1 cellular context compared by ENCODE assay signal in the genomic region with DNA sequence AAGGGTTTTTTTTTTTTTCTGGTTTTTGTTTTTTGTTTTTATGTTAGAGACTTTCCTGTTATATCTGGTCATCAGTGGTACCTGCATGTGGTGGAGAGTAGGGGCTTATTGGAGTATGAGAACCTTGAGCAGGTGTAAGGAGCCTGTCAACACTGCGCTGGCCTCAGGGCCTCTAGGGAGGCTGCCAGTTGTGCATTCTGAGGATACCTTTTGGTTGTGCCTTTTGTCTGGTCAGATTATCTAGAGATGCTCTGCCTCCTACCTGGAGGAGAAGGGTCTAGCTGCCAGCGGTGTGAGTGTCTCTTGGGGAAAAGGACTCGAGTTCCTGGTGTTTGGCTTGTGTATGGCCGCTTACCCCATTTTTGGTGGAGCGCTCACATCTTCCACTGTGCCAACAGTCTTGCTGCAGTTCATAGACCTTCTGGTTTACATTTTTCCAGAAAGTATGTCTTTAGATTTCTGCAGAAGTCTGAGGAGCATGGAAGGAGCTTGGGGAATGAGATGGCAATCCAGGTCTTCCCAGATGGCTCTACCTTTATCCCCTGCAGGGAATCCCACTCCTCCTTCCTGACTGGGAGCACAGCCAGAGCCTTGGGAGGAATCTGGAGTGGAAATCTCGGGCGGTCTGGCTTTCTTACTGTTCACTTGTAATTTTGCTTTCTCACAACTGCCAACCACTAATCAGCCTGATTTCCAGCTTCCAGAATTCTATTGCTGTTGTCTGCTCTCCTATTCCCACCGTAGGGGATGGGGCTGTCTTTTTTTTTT.
TF ChIP-seq lines count a peak whose summit lies in the region.

No MANE protein-coding gene starts in this region.

TF ChIP-seq in GM23338, 12 proteins besides CTCF, POLR2A, EP300 and RAD21 (continued from another document):
- TF ChIP-seq, protein P1, sequence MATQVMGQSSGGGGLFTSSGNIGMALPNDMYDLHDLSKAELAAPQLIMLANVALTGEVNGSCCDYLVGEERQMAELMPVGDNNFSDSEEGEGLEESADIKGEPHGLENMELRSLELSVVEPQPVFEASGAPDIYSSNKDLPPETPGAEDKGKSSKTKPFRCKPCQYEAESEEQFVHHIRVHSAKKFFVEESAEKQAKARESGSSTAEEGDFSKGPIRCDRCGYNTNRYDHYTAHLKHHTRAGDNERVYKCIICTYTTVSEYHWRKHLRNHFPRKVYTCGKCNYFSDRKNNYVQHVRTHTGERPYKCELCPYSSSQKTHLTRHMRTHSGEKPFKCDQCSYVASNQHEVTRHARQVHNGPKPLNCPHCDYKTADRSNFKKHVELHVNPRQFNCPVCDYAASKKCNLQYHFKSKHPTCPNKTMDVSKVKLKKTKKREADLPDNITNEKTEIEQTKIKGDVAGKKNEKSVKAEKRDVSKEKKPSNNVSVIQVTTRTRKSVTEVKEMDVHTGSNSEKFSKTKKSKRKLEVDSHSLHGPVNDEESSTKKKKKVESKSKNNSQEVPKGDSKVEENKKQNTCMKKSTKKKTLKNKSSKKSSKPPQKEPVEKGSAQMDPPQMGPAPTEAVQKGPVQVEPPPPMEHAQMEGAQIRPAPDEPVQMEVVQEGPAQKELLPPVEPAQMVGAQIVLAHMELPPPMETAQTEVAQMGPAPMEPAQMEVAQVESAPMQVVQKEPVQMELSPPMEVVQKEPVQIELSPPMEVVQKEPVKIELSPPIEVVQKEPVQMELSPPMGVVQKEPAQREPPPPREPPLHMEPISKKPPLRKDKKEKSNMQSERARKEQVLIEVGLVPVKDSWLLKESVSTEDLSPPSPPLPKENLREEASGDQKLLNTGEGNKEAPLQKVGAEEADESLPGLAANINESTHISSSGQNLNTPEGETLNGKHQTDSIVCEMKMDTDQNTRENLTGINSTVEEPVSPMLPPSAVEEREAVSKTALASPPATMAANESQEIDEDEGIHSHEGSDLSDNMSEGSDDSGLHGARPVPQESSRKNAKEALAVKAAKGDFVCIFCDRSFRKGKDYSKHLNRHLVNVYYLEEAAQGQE (IDR thresholded peaks at IDR 0.05; ENCODE audit: unreplicated experiment) = no peak
- no peak for TF ChIP-seq ZNF331 (CRISPR knock-in tag; IDR thresholded peaks at IDR 0.05; ENCODE audit: low read depth)
- TF ChIP-seq, protein P2, sequence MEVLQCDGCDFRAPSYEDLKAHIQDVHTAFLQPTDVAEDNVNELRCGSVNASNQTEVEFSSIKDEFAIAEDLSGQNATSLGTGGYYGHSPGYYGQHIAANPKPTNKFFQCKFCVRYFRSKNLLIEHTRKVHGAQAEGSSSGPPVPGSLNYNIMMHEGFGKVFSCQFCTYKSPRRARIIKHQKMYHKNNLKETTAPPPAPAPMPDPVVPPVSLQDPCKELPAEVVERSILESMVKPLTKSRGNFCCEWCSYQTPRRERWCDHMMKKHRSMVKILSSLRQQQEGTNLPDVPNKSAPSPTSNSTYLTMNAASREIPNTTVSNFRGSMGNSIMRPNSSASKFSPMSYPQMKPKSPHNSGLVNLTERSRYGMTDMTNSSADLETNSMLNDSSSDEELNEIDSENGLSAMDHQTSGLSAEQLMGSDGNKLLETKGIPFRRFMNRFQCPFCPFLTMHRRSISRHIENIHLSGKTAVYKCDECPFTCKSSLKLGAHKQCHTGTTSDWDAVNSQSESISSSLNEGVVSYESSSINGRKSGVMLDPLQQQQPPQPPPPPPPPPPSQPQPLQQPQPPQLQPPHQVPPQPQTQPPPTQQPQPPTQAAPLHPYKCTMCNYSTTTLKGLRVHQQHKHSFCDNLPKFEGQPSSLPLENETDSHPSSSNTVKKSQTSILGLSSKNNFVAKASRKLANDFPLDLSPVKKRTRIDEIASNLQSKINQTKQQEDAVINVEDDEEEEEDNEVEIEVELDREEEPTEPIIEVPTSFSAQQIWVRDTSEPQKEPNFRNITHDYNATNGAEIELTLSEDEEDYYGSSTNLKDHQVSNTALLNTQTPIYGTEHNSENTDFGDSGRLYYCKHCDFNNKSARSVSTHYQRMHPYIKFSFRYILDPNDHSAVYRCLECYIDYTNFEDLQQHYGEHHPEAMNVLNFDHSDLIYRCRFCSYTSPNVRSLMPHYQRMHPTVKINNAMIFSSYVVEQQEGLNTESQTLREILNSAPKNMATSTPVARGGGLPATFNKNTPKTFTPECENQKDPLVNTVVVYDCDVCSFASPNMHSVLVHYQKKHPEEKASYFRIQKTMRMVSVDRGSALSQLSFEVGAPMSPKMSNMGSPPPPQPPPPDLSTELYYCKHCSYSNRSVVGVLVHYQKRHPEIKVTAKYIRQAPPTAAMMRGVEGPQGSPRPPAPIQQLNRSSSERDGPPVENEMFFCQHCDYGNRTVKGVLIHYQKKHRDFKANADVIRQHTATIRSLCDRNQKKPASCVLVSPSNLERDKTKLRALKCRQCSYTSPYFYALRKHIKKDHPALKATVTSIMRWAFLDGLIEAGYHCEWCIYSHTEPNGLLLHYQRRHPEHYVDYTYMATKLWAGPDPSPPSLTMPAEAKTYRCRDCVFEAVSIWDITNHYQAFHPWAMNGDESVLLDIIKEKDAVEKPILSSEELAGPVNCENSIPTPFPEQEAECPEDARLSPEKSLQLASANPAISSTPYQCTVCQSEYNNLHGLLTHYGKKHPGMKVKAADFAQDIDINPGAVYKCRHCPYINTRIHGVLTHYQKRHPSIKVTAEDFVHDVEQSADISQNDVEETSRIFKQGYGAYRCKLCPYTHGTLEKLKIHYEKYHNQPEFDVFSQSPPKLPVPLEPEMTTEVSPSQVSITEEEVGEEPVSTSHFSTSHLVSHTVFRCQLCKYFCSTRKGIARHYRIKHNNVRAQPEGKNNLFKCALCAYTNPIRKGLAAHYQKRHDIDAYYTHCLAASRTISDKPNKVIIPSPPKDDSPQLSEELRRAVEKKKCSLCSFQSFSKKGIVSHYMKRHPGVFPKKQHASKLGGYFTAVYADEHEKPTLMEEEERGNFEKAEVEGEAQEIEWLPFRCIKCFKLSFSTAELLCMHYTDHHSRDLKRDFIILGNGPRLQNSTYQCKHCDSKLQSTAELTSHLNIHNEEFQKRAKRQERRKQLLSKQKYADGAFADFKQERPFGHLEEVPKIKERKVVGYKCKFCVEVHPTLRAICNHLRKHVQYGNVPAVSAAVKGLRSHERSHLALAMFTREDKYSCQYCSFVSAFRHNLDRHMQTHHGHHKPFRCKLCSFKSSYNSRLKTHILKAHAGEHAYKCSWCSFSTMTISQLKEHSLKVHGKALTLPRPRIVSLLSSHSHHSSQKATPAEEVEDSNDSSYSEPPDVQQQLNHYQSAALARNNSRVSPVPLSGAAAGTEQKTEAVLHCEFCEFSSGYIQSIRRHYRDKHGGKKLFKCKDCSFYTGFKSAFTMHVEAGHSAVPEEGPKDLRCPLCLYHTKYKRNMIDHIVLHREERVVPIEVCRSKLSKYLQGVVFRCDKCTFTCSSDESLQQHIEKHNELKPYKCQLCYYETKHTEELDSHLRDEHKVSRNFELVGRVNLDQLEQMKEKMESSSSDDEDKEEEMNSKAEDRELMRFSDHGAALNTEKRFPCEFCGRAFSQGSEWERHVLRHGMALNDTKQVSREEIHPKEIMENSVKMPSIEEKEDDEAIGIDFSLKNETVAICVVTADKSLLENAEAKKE (CRISPR knock-in tag; IDR thresholded peaks at IDR 0.05) = no peak
- no peak for TF ChIP-seq CREB1 (CRISPR knock-in tag; IDR thresholded peaks at IDR 0.05; ENCODE audit: low read depth)
- TF ChIP-seq STAT1 (IDR thresholded peaks at IDR 0.05; ENCODE audit: unreplicated experiment) = no peak
